18 cellular contexts compared by ENCODE assay signal in genomic region chr13:29961036-29961685, GRCh38.
DNase-seq lines count a peak whose midpoint lies in the region; ATAC-seq lines count a peak whose summit lies in the region.
"Had no signal": no experiment of that assay in that cellular context is flagged by ENCODE, and none has a peak within 500 bp of the region (broad histone marks: within the 10 kb centered on the region; RNA-seq: fewer than 3 reads in every experiment).

No MANE protein-coding gene starts in this region.

- no peak for DNase-seq in activated naive CD8-positive, alpha-beta T cell treated with anti-CD3 and anti-CD28 coated beads, Interleukin-2, amount 10 ng/mL, durations not matched to agents 7 days and 5 days
- no peak for DNase-seq in activated naive CD8-positive, alpha-beta T cell treated with anti-CD3 and anti-CD28 coated beads, Interleukin-2, amount 50 U/mL, for 24 hours
- no peak for DNase-seq in T-helper 2 cell treated with Interferon-gamma antibody and Interleukin-4, amounts not matched to agents 5 μg/mL and 100 μg/mL, for 36 hours (ENCODE audit: low spot score)
- DNase-seq in myocyte (ENCODE audit: low read depth) (peak; percentile 81), sciatic nerve (ENCODE audit: low spot score) (no peak), hippocampal formation (lab: John Stamatoyannopoulos, UW) (no peak), ACHN (no peak), midbrain (lab: John Stamatoyannopoulos, UW) (no peak)
- DNase-seq: DMS79, NCI-H1105, NCI-H1694, NCI-H2107, NCI-H2227 treated with DMSO at 0.1 percent for 48 hours, NCI-H524 treated with DMSO at 0.1 percent for 48 hours had no signal

- peaks cover 2% of the 10 kb centered on the region for H3K36me3 Mint-ChIP-seq in activated naive CD8-positive, alpha-beta T cell treated with anti-CD3 and anti-CD28 coated beads, Interleukin-2, amount 10 ng/mL, durations not matched to agents 7 days and 5 days
- no peaks in the 10 kb centered on the region for H3K36me3 Mint-ChIP-seq in activated naive CD8-positive, alpha-beta T cell treated with anti-CD3 and anti-CD28 coated beads, Interleukin-2, amount 50 U/mL, for 24 hours (ENCODE audit: low read depth)
- H3K36me3 Mint-ChIP-seq in T-helper 2 cell treated with Interferon-gamma antibody and Interleukin-4, amounts not matched to agents 5 μg/mL and 100 μg/mL, for 36 hours (ENCODE audit: low read depth), result no peaks in the 10 kb centered on the region
- H3K36me3 Mint-ChIP-seq: CD14-positive monocyte had no signal

- no peak overlapping the region for H3K4me3 Mint-ChIP-seq in activated naive CD8-positive, alpha-beta T cell treated with anti-CD3 and anti-CD28 coated beads, Interleukin-2, amount 10 ng/mL, durations not matched to agents 7 days and 5 days
- H3K4me3 Mint-ChIP-seq in activated naive CD8-positive, alpha-beta T cell treated with anti-CD3 and anti-CD28 coated beads, Interleukin-2, amount 50 U/mL, for 24 hours, result no peak overlapping the region
- peak overlapping the region; percentile 22 for H3K4me3 Mint-ChIP-seq in T-helper 2 cell treated with Interferon-gamma antibody and Interleukin-4, amounts not matched to agents 5 μg/mL and 100 μg/mL, for 36 hours
- H3K4me3 Mint-ChIP-seq: CD14-positive monocyte had no signal

- intact Hi-C loops in sciatic nerve (cut with DNase I), result no loop called here

- H3K27ac Mint-ChIP-seq in activated naive CD8-positive, alpha-beta T cell treated with anti-CD3 and anti-CD28 coated beads, Interleukin-2, amount 10 ng/mL, durations not matched to agents 7 days and 5 days, result peak overlapping the region; percentile 45
- no peak overlapping the region for H3K27ac Mint-ChIP-seq in activated naive CD8-positive, alpha-beta T cell treated with anti-CD3 and anti-CD28 coated beads, Interleukin-2, amount 50 U/mL, for 24 hours
- peak overlapping the region; percentile 75 for H3K27ac Mint-ChIP-seq in T-helper 2 cell treated with Interferon-gamma antibody and Interleukin-4, amounts not matched to agents 5 μg/mL and 100 μg/mL, for 36 hours
- H3K27ac Mint-ChIP-seq: CD14-positive monocyte had no signal

- POLR2A ChIA-PET in activated naive CD8-positive, alpha-beta T cell treated with anti-CD3 and anti-CD28 coated beads, Interleukin-2, amount 10 ng/mL, durations not matched to agents 7 days and 5 days (lab: Charles Lee), result no interaction called here

- in situ Hi-C loops in ACHN (cut with HindIII; ENCODE audit: low pct_ligation_motif_present, low pct_unique_long_range_greater_than_20kb, low sequenced_read_pairs), result no loop called here

- no peaks in the 10 kb centered on the region for H3K9me3 Mint-ChIP-seq in activated naive CD8-positive, alpha-beta T cell treated with anti-CD3 and anti-CD28 coated beads, Interleukin-2, amount 10 ng/mL, durations not matched to agents 7 days and 5 days
- H3K9me3 Mint-ChIP-seq in activated naive CD8-positive, alpha-beta T cell treated with anti-CD3 and anti-CD28 coated beads, Interleukin-2, amount 50 U/mL, for 24 hours, result no peaks in the 10 kb centered on the region
- H3K9me3 Mint-ChIP-seq in T-helper 2 cell treated with Interferon-gamma antibody and Interleukin-4, amounts not matched to agents 5 μg/mL and 100 μg/mL, for 36 hours, result no peaks in the 10 kb centered on the region

- no peak for ATAC-seq in activated naive CD8-positive, alpha-beta T cell treated with anti-CD3 and anti-CD28 coated beads, Interleukin-2, amount 10 ng/mL, durations not matched to agents 7 days and 5 days (ENCODE audit: low read depth)
- no peak for ATAC-seq in activated naive CD8-positive, alpha-beta T cell treated with anti-CD3 and anti-CD28 coated beads, Interleukin-2, amount 50 U/mL, for 24 hours
- no peak for ATAC-seq in sciatic nerve
- ATAC-seq: A549, Panc1, Right ventricle myocardium inferior had no signal

- H3K27me3 Mint-ChIP-seq in activated naive CD8-positive, alpha-beta T cell treated with anti-CD3 and anti-CD28 coated beads, Interleukin-2, amount 10 ng/mL, durations not matched to agents 7 days and 5 days, result no peaks in the 10 kb centered on the region
- no peaks in the 10 kb centered on the region for H3K27me3 Mint-ChIP-seq in activated naive CD8-positive, alpha-beta T cell treated with anti-CD3 and anti-CD28 coated beads, Interleukin-2, amount 50 U/mL, for 24 hours
- peaks cover 7% of the 10 kb centered on the region for H3K27me3 Mint-ChIP-seq in T-helper 2 cell treated with Interferon-gamma antibody and Interleukin-4, amounts not matched to agents 5 μg/mL and 100 μg/mL, for 36 hours (ENCODE audit: low read depth)

- H3K4me1 Mint-ChIP-seq in activated naive CD8-positive, alpha-beta T cell treated with anti-CD3 and anti-CD28 coated beads, Interleukin-2, amount 10 ng/mL, durations not matched to agents 7 days and 5 days, result peaks cover 21% of the 10 kb centered on the region
- peaks cover 7% of the 10 kb centered on the region for H3K4me1 Mint-ChIP-seq in activated naive CD8-positive, alpha-beta T cell treated with anti-CD3 and anti-CD28 coated beads, Interleukin-2, amount 50 U/mL, for 24 hours
- peaks cover 29% of the 10 kb centered on the region for H3K4me1 Mint-ChIP-seq in T-helper 2 cell treated with Interferon-gamma antibody and Interleukin-4, amounts not matched to agents 5 μg/mL and 100 μg/mL, for 36 hours (ENCODE audit: low read depth)
